ENCODE assay signal across 6 cellular contexts in the genomic region with DNA sequence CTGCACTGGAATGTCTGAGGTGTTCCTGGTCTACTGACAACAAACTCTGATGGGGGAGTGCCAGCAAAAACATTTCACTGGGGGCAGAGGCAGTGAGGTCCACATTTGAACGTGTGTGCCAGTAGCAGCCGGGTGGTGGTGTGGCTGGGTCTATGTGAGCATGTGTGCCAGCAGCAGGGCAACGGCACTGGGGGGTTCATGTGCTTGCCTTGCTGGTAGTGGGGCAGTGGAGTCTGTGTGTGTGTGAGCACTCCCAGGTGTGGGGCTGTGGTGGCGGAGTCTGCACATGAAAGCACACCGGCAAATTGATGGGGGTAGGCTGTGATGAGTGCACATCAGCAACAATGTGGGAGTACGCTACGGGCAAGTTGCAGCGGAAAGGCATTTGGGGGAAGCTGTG. TPM values are rescaled to one million over a fixed set of nuclear protein-coding genes. Genes with fewer than 3 reads are reported as not detected.
"Had no signal": no experiment of that assay in that cellular context is flagged by ENCODE, and none has a peak within 500 bp of the region (broad histone marks: within the 10 kb centered on the region; RNA-seq: fewer than 3 reads in every experiment).

No MANE protein-coding gene starts in this region.

- H3K9me3 Mint-ChIP-seq: GM23338 had no signal

- H3K4me1 Mint-ChIP-seq: GM23338 had no signal

- H3K4me3 ChIP-seq: GM23338, K562 had no signal

- DNase-seq: H7, HCEC 1CT, IMR-90 had no signal

- H2AFZ ChIP-seq: GM23338 had no signal

- H3K4me3 Mint-ChIP-seq: GM23338 had no signal

- H3K27ac Mint-ChIP-seq: GM23338 had no signal

- ATAC-seq: GM23338, K562 had no signal

- H3K4me2 ChIP-seq: GM23338 had no signal

RNA-seq across cellular contexts. Expression of gene SORCS1, which starts 49.4 kb away (rescaled TPM):
- total RNA-seq: HT-29 had no signal
- polyA plus RNA-seq: IMR-90 had no signal
